19 cellular contexts compared by ENCODE assay signal in the genomic region with DNA sequence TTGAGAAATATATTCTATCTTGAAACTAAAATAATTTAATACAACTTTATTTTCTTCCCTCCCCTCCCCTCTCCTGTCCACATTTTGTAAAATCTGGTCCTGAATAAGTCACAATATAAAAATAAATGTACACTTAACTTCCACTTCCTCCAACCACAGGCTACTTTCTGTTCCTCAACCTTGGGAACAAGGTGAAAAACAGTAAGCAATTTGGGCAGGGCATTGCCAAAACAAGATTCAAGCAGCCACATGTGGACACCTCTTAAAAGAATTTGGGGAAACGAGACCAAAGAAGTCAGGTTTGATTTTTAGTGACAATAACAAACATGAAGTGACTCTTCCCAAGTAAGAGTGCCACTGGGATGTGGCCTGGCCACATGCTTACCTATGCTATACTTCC.
"Had no signal": no experiment of that assay in that cellular context is flagged by ENCODE, and none has a peak within 500 bp of the region (broad histone marks: within the 10 kb centered on the region; RNA-seq: fewer than 3 reads in every experiment).

No MANE protein-coding gene starts in this region.

- H3K27ac ChIP-seq: heart left ventricle, ovary, prostate gland had no signal

- ATAC-seq: activated CD8-positive, alpha-beta T cell treated with anti-CD3 and anti-CD28 coated beads, Interleukin-2, amount 10 ng/mL, durations not matched to agents 7 days and 5 days; activated naive CD4-positive, alpha-beta T cell treated with anti-CD3 and anti-CD28 coated beads, Interleukin-2, amount 50 U/mL, for 72 hours; activated T-helper 17 cell treated with anti-CD3 and anti-CD28 coated beads, Interleukin-2, amount 50 U/mL, for 72 hours; heart left ventricle; left cardiac atrium; natural killer cell treated with Interleukin-12 subunit alpha and Interleukin-12 subunit beta and Interleukin-15 and Interleukin-18, amount 100 ng/mL, for 72 hours; stimulated activated naive CD8-positive, alpha-beta T cell treated with anti-CD3 and anti-CD28 coated beads, Interleukin-15, Interleukin-2, amounts not matched to agents 100 U/mL and 50 U/mL, for 24 hours had no signal

- H3K9me3 Mint-ChIP-seq: activated T-cell treated with anti-CD3 and anti-CD28 coated beads, Interleukin-2, amount 50 U/mL, for 24 hours; brain; dendritic cell treated with granulocyte-macrophage colony-stimulating factor and Interleukin-4, amounts not matched to agents 40 ng/mL and 50 ng/mL, for 4 days had no signal

- H3K4me3 Mint-ChIP-seq: activated CD8-positive, alpha-beta T cell treated with anti-CD3 and anti-CD28 coated beads, Interleukin-2, amount 10 ng/mL, durations not matched to agents 7 days and 5 days; activated T-cell treated with anti-CD3 and anti-CD28 coated beads, Interleukin-2, amount 50 U/mL, for 24 hours; activated T-helper 17 cell treated with anti-CD3 and anti-CD28 coated beads, Interleukin-2, amount 50 U/mL, for 72 hours; brain; dendritic cell treated with granulocyte-macrophage colony-stimulating factor and Interleukin-4, amounts not matched to agents 40 ng/mL and 50 ng/mL, for 4 days; natural killer cell treated with Interleukin-12 subunit alpha and Interleukin-12 subunit beta and Interleukin-15 and Interleukin-18, amount 100 ng/mL, for 72 hours had no signal

- H3K36me3 ChIP-seq: heart left ventricle, ovary, prostate gland had no signal

- DNase-seq: activated CD4-positive, alpha-beta T cell treated with anti-CD3 and anti-CD28 coated beads for 1 hour; activated CD4-positive, alpha-beta T cell treated with anti-CD3 and anti-CD28 coated beads, Interleukin-2, amount 50 U/mL, for 1 hour; activated CD8-positive, alpha-beta T cell treated with anti-CD3 and anti-CD28 coated beads, Interleukin-2, amount 10 ng/mL, durations not matched to agents 7 days and 5 days; activated T-cell treated with anti-CD3 and anti-CD28 coated beads, Interleukin-2, amount 50 U/mL, for 24 hours; aorta; effector CD8-positive, alpha-beta T cell; heart left ventricle; islet precursor cell; left cardiac atrium; midbrain; ovary; stimulated activated CD4-positive, alpha-beta T cell treated with anti-CD3 and anti-CD28 coated beads, Interleukin-4, amount 100 ng/mL, for 24 hours; stimulated activated naive CD8-positive, alpha-beta T cell treated with anti-CD3 and anti-CD28 coated beads, Interleukin-15, Interleukin-2, amounts not matched to agents 100 U/mL and 50 U/mL, for 24 hours had no signal

- H3K27ac Mint-ChIP-seq: activated CD8-positive, alpha-beta T cell treated with anti-CD3 and anti-CD28 coated beads, Interleukin-2, amount 10 ng/mL, durations not matched to agents 7 days and 5 days; activated naive CD4-positive, alpha-beta T cell treated with anti-CD3 and anti-CD28 coated beads, Interleukin-2, amount 50 U/mL, for 72 hours; activated T-cell treated with anti-CD3 and anti-CD28 coated beads, Interleukin-2, amount 50 U/mL, for 24 hours; activated T-helper 17 cell treated with anti-CD3 and anti-CD28 coated beads, Interleukin-2, amount 50 U/mL, for 72 hours; brain; dendritic cell treated with granulocyte-macrophage colony-stimulating factor and Interleukin-4, amounts not matched to agents 40 ng/mL and 50 ng/mL, for 4 days; natural killer cell treated with Interleukin-12 subunit alpha and Interleukin-12 subunit beta and Interleukin-15 and Interleukin-18, amount 100 ng/mL, for 72 hours had no signal

- H3K4me1 ChIP-seq: prostate gland had no signal

- H3K4me3 ChIP-seq: heart left ventricle, ovary, prostate gland had no signal

- H3K4me1 Mint-ChIP-seq: activated T-helper 17 cell treated with anti-CD3 and anti-CD28 coated beads, Interleukin-2, amount 50 U/mL, for 72 hours had no signal

- H3K27me3 Mint-ChIP-seq: activated T-cell treated with anti-CD3 and anti-CD28 coated beads, Interleukin-2, amount 50 U/mL, for 24 hours; activated T-helper 17 cell treated with anti-CD3 and anti-CD28 coated beads, Interleukin-2, amount 50 U/mL, for 72 hours; brain; dendritic cell treated with granulocyte-macrophage colony-stimulating factor and Interleukin-4, amounts not matched to agents 40 ng/mL and 50 ng/mL, for 4 days; natural killer cell treated with Interleukin-12 subunit alpha and Interleukin-12 subunit beta and Interleukin-15 and Interleukin-18, amount 100 ng/mL, for 72 hours had no signal

- H3K27me3 ChIP-seq: heart left ventricle, ovary had no signal

- H3K36me3 Mint-ChIP-seq: activated naive CD4-positive, alpha-beta T cell treated with anti-CD3 and anti-CD28 coated beads, Interleukin-2, amount 50 U/mL, for 72 hours; brain; natural killer cell treated with Interleukin-12 subunit alpha and Interleukin-12 subunit beta and Interleukin-15 and Interleukin-18, amount 100 ng/mL, for 72 hours had no signal

- H3K9me3 ChIP-seq: heart left ventricle, ovary, prostate gland had no signal
